Comparison of ENCODE assay signal across 24 cellular contexts in genomic region chr20:1782181-1782580, GRCh38.
"Had no signal": no experiment of that assay in that cellular context is flagged by ENCODE, and none has a peak within 500 bp of the region (broad histone marks: within the 10 kb centered on the region; RNA-seq: fewer than 3 reads in every experiment).

No MANE protein-coding gene starts in this region.

- H3K79me2 ChIP-seq: parathyroid adenoma had no signal

- H2AFZ ChIP-seq: parathyroid adenoma had no signal

- H3K27ac ChIP-seq: ovary, parathyroid adenoma, psoas muscle, right lobe of liver, sigmoid colon, skin epidermis, stomach, thoracic aorta, thyroid gland, tibial nerve, upper lobe of left lung, vagina had no signal

- DNase-seq: naive thymus-derived CD8-positive, alpha-beta T cell; nephron progenitor cell; occipital lobe; ovary; psoas muscle; right cardiac atrium; right lobe of liver; sigmoid colon; stimulated activated CD4-positive, alpha-beta T cell treated with anti-CD3 and anti-CD28 coated beads, Interleukin-15, amount 100 ng/mL, for 24 hours; stimulated activated CD4-positive, alpha-beta T cell treated with anti-CD3 and anti-CD28 coated beads, Interleukin-2, amount 100 ng/mL, for 24 hours; stimulated activated CD4-positive, alpha-beta T cell treated with anti-CD3 and anti-CD28 coated beads, Interleukin-2, amount 100 ng/mL, for 48 hours; stimulated activated CD4-positive, alpha-beta T cell treated with anti-CD3 and anti-CD28 coated beads, Interleukin-4, amount 100 ng/mL, for 24 hours; stimulated activated naive B cell treated with anti-CD40 and anti-IgM and Interleukin-4, amounts not matched to agents 10 μg/mL and 1 μg/mL and 100 μg/mL, for 72 hours; stimulated activated naive CD4-positive, alpha-beta T cell treated with Interleukin-2 at 50 U/mL for 16 hours; stomach; thyroid gland; trophoblast cell had no signal

- H3K4me1 ChIP-seq: parathyroid adenoma, psoas muscle, right lobe of liver, vagina had no signal

- H3K9me3 ChIP-seq: ovary, psoas muscle, right lobe of liver, sigmoid colon, stomach, thoracic aorta, thyroid gland, tibial nerve, upper lobe of left lung, vagina had no signal

- FAIRE-seq: urothelium cell line had no signal

- H3K27me3 ChIP-seq: ovary, right lobe of liver, thyroid gland, tibial nerve, upper lobe of left lung, vagina had no signal

- H3K36me3 ChIP-seq: ovary, right lobe of liver, sigmoid colon, stomach, thoracic aorta, thyroid gland, tibial nerve, upper lobe of left lung, vagina had no signal

- H3K9ac ChIP-seq: parathyroid adenoma had no signal

- H3K4me3 ChIP-seq: ovary, psoas muscle, right lobe of liver, sigmoid colon, skin epidermis, stomach, thoracic aorta, thyroid gland, tibial nerve, upper lobe of left lung, vagina had no signal
